In the genomic region with DNA sequence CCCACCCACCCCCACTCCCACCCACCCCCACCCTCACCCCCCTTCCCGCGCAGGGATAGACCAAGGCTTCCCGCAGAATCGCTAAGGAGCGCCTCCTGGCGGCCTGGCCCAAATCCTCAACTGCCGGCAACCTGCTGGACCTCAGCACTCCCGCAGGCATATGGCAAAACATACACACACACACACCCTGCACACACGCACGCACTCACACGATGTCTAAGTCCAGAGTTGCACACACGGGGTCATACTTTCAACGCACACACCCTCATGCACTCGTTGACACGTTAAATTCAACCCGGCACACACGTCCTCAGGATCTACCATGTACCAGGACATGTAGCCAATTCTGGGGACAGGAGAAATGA, we compare ENCODE assay signal across 1 cellular context.
TF ChIP-seq lines count a peak whose summit lies in the region.

No MANE protein-coding gene starts in this region.

TF ChIP-seq in HepG2, 621 proteins besides CTCF, POLR2A, EP300 and RAD21 (continued from another document):
- peak; percentile 35; the same call in 1 of the 2 replicates for TF ChIP-seq ZNF574 (CRISPR knock-in tag; IDR thresholded peaks at IDR 0.05)
- TF ChIP-seq SKIL (CRISPR knock-in tag; IDR thresholded peaks at IDR 0.05; ENCODE audit: borderline replicate concordance), result no peak
- TF ChIP-seq ZNF333 (CRISPR knock-in tag; IDR thresholded peaks at IDR 0.05; ENCODE audit: borderline replicate concordance), result no peak
- no peak for TF ChIP-seq KMT2A (CRISPR knock-in tag; IDR thresholded peaks at IDR 0.05)
- TF ChIP-seq DPF2 (CRISPR knock-in tag; IDR thresholded peaks at IDR 0.05; ENCODE audit: borderline replicate concordance, low read depth), result no peak
- TF ChIP-seq MYC (CRISPR knock-in tag; IDR thresholded peaks at IDR 0.05; ENCODE audit: borderline replicate concordance), result 0 out of 2 replicates have a peak, but pooled peaks have one; percentile 15
- no peak for TF ChIP-seq ARNTL (CRISPR knock-in tag; IDR thresholded peaks at IDR 0.05)
- no peak for TF ChIP-seq TSC22D2 (CRISPR knock-in tag; IDR thresholded peaks at IDR 0.05; ENCODE audit: borderline replicate concordance)
- TF ChIP-seq ZNF768 (CRISPR knock-in tag; IDR thresholded peaks at IDR 0.05), result no peak
- TF ChIP-seq NONO (IDR thresholded peaks at IDR 0.05), result no peak
- TF ChIP-seq NONO (CRISPR knock-in tag; conservative IDR thresholded peaks at IDR 0.05), result no peak
- TF ChIP-seq KDM5B (CRISPR knock-in tag; IDR thresholded peaks at IDR 0.05; ENCODE audit: borderline replicate concordance), result no peak
- no peak for TF ChIP-seq CEBPB (IDR thresholded peaks at IDR 0.05; ENCODE audit: borderline replicate concordance, low read depth, low read length)
- TF ChIP-seq GABPA (IDR thresholded peaks at IDR 0.05; ENCODE audit: low read depth, low read length), result no peak
- TF ChIP-seq GABPA (CRISPR knock-in tag; IDR thresholded peaks at IDR 0.05; ENCODE audit: low read depth), result no peak
- no peak for TF ChIP-seq MZF1 (CRISPR knock-in tag; IDR thresholded peaks at IDR 0.05; ENCODE audit: borderline replicate concordance)
- TF ChIP-seq ZNF792 (CRISPR knock-in tag; IDR thresholded peaks at IDR 0.05), result no peak
- no peak for TF ChIP-seq ZNF546 (CRISPR knock-in tag; conservative IDR thresholded peaks at IDR 0.05)
- no peak for TF ChIP-seq CHD4 (IDR thresholded peaks at IDR 0.05; ENCODE audit: borderline replicate concordance, low read length)
- TF ChIP-seq EED (CRISPR knock-in tag; IDR thresholded peaks at IDR 0.05), result no peak
- TF ChIP-seq ZNF484 (CRISPR knock-in tag; IDR thresholded peaks at IDR 0.05; ENCODE audit: borderline replicate concordance, low read depth), result no peak
- TF ChIP-seq KDM4B (CRISPR knock-in tag; IDR thresholded peaks at IDR 0.05), result no peak
- no peak for TF ChIP-seq RFX5 (IDR thresholded peaks at IDR 0.05; ENCODE audit: low read depth, low read length)
- TF ChIP-seq ZNF407 (CRISPR knock-in tag; IDR thresholded peaks at IDR 0.05; ENCODE audit: not compliant biosample characterization), result no peak
- TF ChIP-seq, protein P1, sequence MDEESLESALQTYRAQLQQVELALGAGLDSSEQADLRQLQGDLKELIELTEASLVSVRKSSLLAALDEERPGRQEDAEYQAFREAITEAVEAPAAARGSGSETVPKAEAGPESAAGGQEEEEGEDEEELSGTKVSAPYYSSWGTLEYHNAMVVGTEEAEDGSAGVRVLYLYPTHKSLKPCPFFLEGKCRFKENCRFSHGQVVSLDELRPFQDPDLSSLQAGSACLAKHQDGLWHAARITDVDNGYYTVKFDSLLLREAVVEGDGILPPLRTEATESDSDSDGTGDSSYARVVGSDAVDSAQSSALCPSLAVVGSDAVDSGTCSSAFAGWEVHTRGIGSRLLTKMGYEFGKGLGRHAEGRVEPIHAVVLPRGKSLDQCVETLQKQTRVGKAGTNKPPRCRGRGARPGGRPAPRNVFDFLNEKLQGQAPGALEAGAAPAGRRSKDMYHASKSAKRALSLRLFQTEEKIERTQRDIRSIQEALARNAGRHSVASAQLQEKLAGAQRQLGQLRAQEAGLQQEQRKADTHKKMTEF (CRISPR knock-in tag; IDR thresholded peaks at IDR 0.05), result no peak
- TF ChIP-seq RXRB (CRISPR knock-in tag; IDR thresholded peaks at IDR 0.05; ENCODE audit: borderline replicate concordance), result no peak
